ENCODE assay signal across 11 cellular contexts in genomic region chr1:225923381-225923691, GRCh38. TPM values are rescaled to one million over a fixed set of nuclear protein-coding genes. Genes with fewer than 3 reads are reported as not detected.
DNase-seq lines count a peak whose midpoint lies in the region; ATAC-seq, FAIRE-seq and TF ChIP-seq lines count a peak whose summit lies in the region.
"Had no signal": no experiment of that assay in that cellular context is flagged by ENCODE, and none has a peak within 500 bp of the region (broad histone marks: within the 10 kb centered on the region; RNA-seq: fewer than 3 reads in every experiment).

No MANE protein-coding gene starts in this region.

- H3K4me1 ChIP-seq in kidney (ENCODE audit: control insufficient read depth in 1 of 2, insufficient read depth in 1 of 2, low read depth in 1 of 2, low read length in 2 of 2) (peaks cover 6 to 18% of the 10 kb centered on the region in 2 donors), suprapubic skin (peaks cover 50% of the 10 kb centered on the region)

- no peaks in the 10 kb centered on the region for H3K9me3 Mint-ChIP-seq in activated naive CD8-positive, alpha-beta T cell treated with anti-CD3 and anti-CD28 coated beads, Interleukin-2, amount 50 U/mL, for 24 hours

- no peaks in the 10 kb centered on the region for H3K27me3 Mint-ChIP-seq in activated naive CD8-positive, alpha-beta T cell treated with anti-CD3 and anti-CD28 coated beads, Interleukin-2, amount 50 U/mL, for 24 hours

- DNase-seq in DMS53 (lab: John Stamatoyannopoulos, UW), result peak; percentile 57
- no peak for DNase-seq in DMS53 treated with DMSO at 0.1 percent for 48 hours (lab: John Stamatoyannopoulos, UW; ENCODE audit: unreplicated experiment)
- no peak for DNase-seq in activated naive CD8-positive, alpha-beta T cell treated with anti-CD3 and anti-CD28 coated beads, Interleukin-2, amount 50 U/mL, for 24 hours
- no peak for DNase-seq in kidney
- DNase-seq in suprapubic skin (ENCODE audit: low spot score in 2 of 2), result no peak
- no peak for DNase-seq in activated effector memory CD4-positive, alpha-beta T cell treated with anti-CD3 and anti-CD28 coated beads, Interleukin-2, amount 50 U/mL, for 16 hours
- no peak for DNase-seq in AG08395 (ENCODE audit: low spot score)
- no peak for DNase-seq in anterior cingulate cortex (lab: John Stamatoyannopoulos, UW)

- WGBS in suprapubic skin, result 5% methylated on average over 8 of the region's 8 CpGs

- peaks cover 42% of the 10 kb centered on the region for H3K36me3 Mint-ChIP-seq in activated naive CD8-positive, alpha-beta T cell treated with anti-CD3 and anti-CD28 coated beads, Interleukin-2, amount 50 U/mL, for 24 hours (ENCODE audit: low read depth)

- FAIRE-seq in kidney (lab: Jason Lieb, UNC), result no peak
- FAIRE-seq: A204.1, islet of Langerhans had no signal

- H3K36me3 ChIP-seq in kidney (ENCODE audit: control insufficient read depth in 1 of 2, insufficient read depth in 2 of 2, low read length in 2 of 2), result peaks cover 3 to 7% of the 10 kb centered on the region in 2 donors
- H3K36me3 ChIP-seq in suprapubic skin, result peaks cover 14% of the 10 kb centered on the region

- TF ChIP-seq POLR2A in suprapubic skin (IDR thresholded peaks at IDR 0.05), result no peak

- peak overlapping the region; percentile 93 for H3K4me3 Mint-ChIP-seq in activated naive CD8-positive, alpha-beta T cell treated with anti-CD3 and anti-CD28 coated beads, Interleukin-2, amount 50 U/mL, for 24 hours

- intact Hi-C loops in kidney (cut with DNase I), result no loop called here

- peak overlapping the region; percentile 88 to 96 for H3K9ac ChIP-seq in kidney (ENCODE audit: low read length in 2 of 2)

- H3K4me1 Mint-ChIP-seq in activated naive CD8-positive, alpha-beta T cell treated with anti-CD3 and anti-CD28 coated beads, Interleukin-2, amount 50 U/mL, for 24 hours, result peaks cover 50% of the 10 kb centered on the region

- no peak for ATAC-seq in activated naive CD8-positive, alpha-beta T cell treated with anti-CD3 and anti-CD28 coated beads, Interleukin-2, amount 50 U/mL, for 24 hours

- H3K9me3 ChIP-seq in kidney (ENCODE audit: control insufficient read depth in 1 of 2, low read length in 2 of 2) (no peaks in the 10 kb centered on the region), suprapubic skin (no peaks in the 10 kb centered on the region)

- peak overlapping the region in 1 of 2 donors; percentile 88 for H3K27ac ChIP-seq in kidney (ENCODE audit: low read depth in 2 of 2, low read length in 2 of 2)
- peak overlapping the region; percentile 91 for H3K27ac ChIP-seq in suprapubic skin

- TF ChIP-seq CTCF in kidney (IDR thresholded peaks at IDR 0.05; ENCODE audit: borderline replicate concordance, extremely low read depth, insufficient read depth) (no peak), suprapubic skin (IDR thresholded peaks at IDR 0.05) (no peak)

- H3K27ac Mint-ChIP-seq in activated naive CD8-positive, alpha-beta T cell treated with anti-CD3 and anti-CD28 coated beads, Interleukin-2, amount 50 U/mL, for 24 hours, result peak overlapping the region; percentile 92

- H3K4me3 ChIP-seq in kidney (ENCODE audit: low read length in 2 of 2) (peak overlapping the region; percentile 90 to 97), suprapubic skin (peak overlapping the region; percentile 82)

- TF ChIP-seq EP300 in suprapubic skin (IDR thresholded peaks at IDR 0.05), result no peak

- no peaks in the 10 kb centered on the region for H3K27me3 ChIP-seq in suprapubic skin

RNA-seq across cellular contexts. Expression of gene PYCR2, which starts 0.7 kb away (rescaled TPM):
- total RNA-seq in kidney (79.3 TPM), suprapubic skin (10 to 100 TPM; 28.8 to 53.8 (median 43.3) TPM)
- polyA plus RNA-seq in kidney (ENCODE audit: insufficient read depth, low read depth, low replicate concordance), result 72.4 TPM

RNA-seq across cellular contexts. Expression of gene LEFTY2, which starts 17.7 kb away (rescaled TPM):
- total RNA-seq in kidney, result 0.13 TPM
- polyA plus RNA-seq in kidney (ENCODE audit: insufficient read depth, low read depth, low replicate concordance), result 0.28 TPM
- under 1 TPM in 1 of 4 donors, not detected in 3; 0.26 TPM for total RNA-seq in suprapubic skin
- total RNA-seq: M059J had no signal

RNA-seq across cellular contexts. Expression of gene LEFTY1, which starts 34.4 kb away (rescaled TPM):
- total RNA-seq in kidney (8.6 TPM), suprapubic skin (not detected)
- 0.41 TPM for polyA plus RNA-seq in kidney (ENCODE audit: insufficient read depth, low read depth, low replicate concordance)

RNA-seq across cellular contexts. Expression of gene TMEM63A, which starts 41.2 kb away (rescaled TPM):
- total RNA-seq in kidney, result 159 TPM
- 25.5 TPM for polyA plus RNA-seq in kidney (ENCODE audit: insufficient read depth, low read depth, low replicate concordance)
- total RNA-seq in suprapubic skin, result 100 to 1,000 TPM in 1 of 4 donors, 10 to 100 TPM in 3; 32.6 to 162 (median 48.9) TPM
